Comparison of ENCODE assay signal across 8 cellular contexts in genomic region chr5:61625682-61626620, GRCh38.
A peak's percentile ranks its signal among the peaks of the same experiment; 100 is the strongest.
DNase-seq lines count a peak whose midpoint lies in the region; ATAC-seq and TF ChIP-seq lines count a peak whose summit lies in the region.

No MANE protein-coding gene starts in this region.

- H3K4me3 ChIP-seq in fibroblast of pulmonary artery (replicated peaks; ENCODE audit: low read depth, low read length) (peak overlapping the region; percentile 50), muscle layer of duodenum (ENCODE audit: low read depth in 1 of 2, low read length in 2 of 2) (peak overlapping the region; percentile 62 to 74)

- intact Hi-C loops in activated T-helper 1 cell treated with anti-CD3 and anti-CD28 coated beads, Interleukin-12 subunit alpha, Interleukin-12 subunit beta, Interleukin-2, Interleukin-4 antibody, amounts not matched to agents 30 ng/mL and 10 ng/mL and 1 ng/mL, durations not matched to agents 14 hours and 24 hours and 36 hours (cut with micrococcal nuclease), result no loop called here

- H3K27ac Mint-ChIP-seq in activated CD8-positive, alpha-beta memory T cell treated with anti-CD3 and anti-CD28 coated beads, Interleukin-2, amount 10 ng/mL, durations not matched to agents 7 days and 5 days, result no peak overlapping the region
- H3K27ac Mint-ChIP-seq in activated T-helper 1 cell treated with anti-CD3 and anti-CD28 coated beads, Interleukin-12 subunit alpha, Interleukin-12 subunit beta, Interleukin-2, Interleukin-4 antibody, amounts not matched to agents 30 ng/mL and 10 ng/mL and 1 ng/mL, durations not matched to agents 14 hours and 24 hours and 36 hours, result no peak overlapping the region

- peaks cover 6% of the 10 kb centered on the region for H3K4me1 Mint-ChIP-seq in activated CD8-positive, alpha-beta memory T cell treated with anti-CD3 and anti-CD28 coated beads, Interleukin-2, amount 10 ng/mL, durations not matched to agents 7 days and 5 days
- no peaks in the 10 kb centered on the region for H3K4me1 Mint-ChIP-seq in activated T-helper 1 cell treated with anti-CD3 and anti-CD28 coated beads, Interleukin-12 subunit alpha, Interleukin-12 subunit beta, Interleukin-2, Interleukin-4 antibody, amounts not matched to agents 30 ng/mL and 10 ng/mL and 1 ng/mL, durations not matched to agents 14 hours and 24 hours and 36 hours (ENCODE audit: low read depth)

- peaks cover under 1 to 24% of the 10 kb centered on the region in 2 donors for H3K4me1 ChIP-seq in muscle layer of duodenum (ENCODE audit: control insufficient read depth in 1 of 2, insufficient read depth in 2 of 2, low read length in 2 of 2)

- ATAC-seq in HG03175 (IDR thresholded peaks at IDR 0.05; ENCODE audit: unreplicated experiment) (peak; percentile 66), HG03571 (IDR thresholded peaks at IDR 0.05; ENCODE audit: unreplicated experiment) (no peak)
- ATAC-seq in activated CD8-positive, alpha-beta memory T cell treated with anti-CD3 and anti-CD28 coated beads, Interleukin-2, amount 10 ng/mL, durations not matched to agents 7 days and 5 days, result peak; percentile 55

- H3K36me3 Mint-ChIP-seq in activated CD8-positive, alpha-beta memory T cell treated with anti-CD3 and anti-CD28 coated beads, Interleukin-2, amount 10 ng/mL, durations not matched to agents 7 days and 5 days, result no peaks in the 10 kb centered on the region
- H3K36me3 Mint-ChIP-seq in activated T-helper 1 cell treated with anti-CD3 and anti-CD28 coated beads, Interleukin-12 subunit alpha, Interleukin-12 subunit beta, Interleukin-2, Interleukin-4 antibody, amounts not matched to agents 30 ng/mL and 10 ng/mL and 1 ng/mL, durations not matched to agents 14 hours and 24 hours and 36 hours (ENCODE audit: low read depth), result no peaks in the 10 kb centered on the region

- no peaks in the 10 kb centered on the region for H3K9me3 ChIP-seq in muscle layer of duodenum (ENCODE audit: control insufficient read depth in 1 of 2, low read length in 2 of 2)

- no peaks in the 10 kb centered on the region for H3K36me3 ChIP-seq in muscle layer of duodenum (ENCODE audit: control insufficient read depth in 1 of 2, insufficient read depth in 2 of 2, low read length in 2 of 2)

- no peaks in the 10 kb centered on the region for H3K9me3 Mint-ChIP-seq in activated CD8-positive, alpha-beta memory T cell treated with anti-CD3 and anti-CD28 coated beads, Interleukin-2, amount 10 ng/mL, durations not matched to agents 7 days and 5 days (ENCODE audit: low read depth)
- H3K9me3 Mint-ChIP-seq in activated T-helper 1 cell treated with anti-CD3 and anti-CD28 coated beads, Interleukin-12 subunit alpha, Interleukin-12 subunit beta, Interleukin-2, Interleukin-4 antibody, amounts not matched to agents 30 ng/mL and 10 ng/mL and 1 ng/mL, durations not matched to agents 14 hours and 24 hours and 36 hours, result no peaks in the 10 kb centered on the region

- POLR2A ChIA-PET in GM10248 (lab: Yijun Ruan, JAX), result no interaction called here

- CTCF ChIA-PET in GM10248 (lab: Yijun Ruan, JAX), result interaction anchor here (4.1 kb wide), 1 partner anchor 32 kb away, joined by 14 read pairs; no protein-coding TSS in a partner anchor
- CTCF ChIA-PET in activated CD8-positive, alpha-beta memory T cell treated with anti-CD3 and anti-CD28 coated beads, Interleukin-2, amount 10 ng/mL, durations not matched to agents 7 days and 5 days (lab: Charles Lee), result no interaction called here

- TF ChIP-seq CTCF in GM10248 (IDR thresholded peaks at IDR 0.05; ENCODE audit: control extremely low read depth, extremely low read depth, low read depth, missing control alignments) (no peak), fibroblast of pulmonary artery (IDR thresholded peaks at IDR 0.05; ENCODE audit: low read length, missing control alignments) (no peak)

- H3K27me3 ChIP-seq in muscle layer of duodenum (ENCODE audit: low read depth, low read length), result no peaks in the 10 kb centered on the region

- DNase-seq in GM10248 (ENCODE audit: extremely low spot score), result peak; percentile 33
- peak; percentile 45 for DNase-seq in activated CD8-positive, alpha-beta memory T cell treated with anti-CD3 and anti-CD28 coated beads, Interleukin-2, amount 10 ng/mL, durations not matched to agents 7 days and 5 days
- peak; percentile 33 for DNase-seq in fibroblast of pulmonary artery (ENCODE audit: low read depth)
- DNase-seq in substantia nigra (lab: John Stamatoyannopoulos, UW), result peak; percentile 38 to 91 (median 79)
- no peak for DNase-seq in activated T-helper 1 cell treated with anti-CD3 and anti-CD28 coated beads, Interleukin-12 subunit alpha, Interleukin-12 subunit beta, Interleukin-2, Interleukin-4 antibody, amounts not matched to agents 30 ng/mL and 10 ng/mL and 1 ng/mL, durations not matched to agents 14 hours and 24 hours and 36 hours (ENCODE audit: low spot score)

- H3K4me3 Mint-ChIP-seq in activated CD8-positive, alpha-beta memory T cell treated with anti-CD3 and anti-CD28 coated beads, Interleukin-2, amount 10 ng/mL, durations not matched to agents 7 days and 5 days, result no peak overlapping the region
- no peak overlapping the region for H3K4me3 Mint-ChIP-seq in activated T-helper 1 cell treated with anti-CD3 and anti-CD28 coated beads, Interleukin-12 subunit alpha, Interleukin-12 subunit beta, Interleukin-2, Interleukin-4 antibody, amounts not matched to agents 30 ng/mL and 10 ng/mL and 1 ng/mL, durations not matched to agents 14 hours and 24 hours and 36 hours

- H3K27me3 Mint-ChIP-seq in activated CD8-positive, alpha-beta memory T cell treated with anti-CD3 and anti-CD28 coated beads, Interleukin-2, amount 10 ng/mL, durations not matched to agents 7 days and 5 days, result peaks cover 67% of the 10 kb centered on the region
- peaks cover 52% of the 10 kb centered on the region for H3K27me3 Mint-ChIP-seq in activated T-helper 1 cell treated with anti-CD3 and anti-CD28 coated beads, Interleukin-12 subunit alpha, Interleukin-12 subunit beta, Interleukin-2, Interleukin-4 antibody, amounts not matched to agents 30 ng/mL and 10 ng/mL and 1 ng/mL, durations not matched to agents 14 hours and 24 hours and 36 hours (ENCODE audit: insufficient read depth)

- H3K27ac ChIP-seq in muscle layer of duodenum (ENCODE audit: low read length), result peak overlapping the region; percentile 29
- peak overlapping the region; percentile 97 for H3K27ac ChIP-seq in substantia nigra (ENCODE audit: low read depth, low read length, poor library complexity, severe bottlenecking)
